1 cellular context compared by ENCODE assay signal in the genomic region with DNA sequence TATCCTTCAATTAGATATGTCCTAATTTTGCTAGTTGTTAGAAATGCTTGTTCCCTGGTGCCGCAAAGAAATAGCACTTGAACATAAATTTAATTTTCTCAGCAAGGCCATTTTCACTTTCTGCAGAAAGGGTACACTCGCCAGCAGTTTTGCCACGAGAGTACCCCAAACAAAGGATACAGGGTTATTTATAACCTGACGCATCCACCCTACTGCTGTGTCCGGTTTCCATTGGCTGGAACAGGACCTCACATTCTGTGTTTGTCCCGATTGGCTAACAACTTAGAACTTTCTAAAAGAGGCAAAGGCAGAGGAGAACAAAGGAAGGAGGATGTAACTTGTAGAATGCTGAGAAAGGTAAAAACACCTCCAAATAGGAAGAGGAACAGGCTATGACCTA.
A peak's percentile ranks its signal among the peaks of the same experiment; 100 is the strongest.
TF ChIP-seq lines count a peak whose summit lies in the region.

No MANE protein-coding gene starts in this region.

TF ChIP-seq in HCT116, 20 proteins besides CTCF, POLR2A, EP300 and RAD21:
- TF ChIP-seq CBX3 (IDR thresholded peaks at IDR 0.05; ENCODE audit: low read depth): peak; percentile 28; the same call in 1 of the 2 replicates
